ENCODE assay signal across 13 cellular contexts in the genomic region with DNA sequence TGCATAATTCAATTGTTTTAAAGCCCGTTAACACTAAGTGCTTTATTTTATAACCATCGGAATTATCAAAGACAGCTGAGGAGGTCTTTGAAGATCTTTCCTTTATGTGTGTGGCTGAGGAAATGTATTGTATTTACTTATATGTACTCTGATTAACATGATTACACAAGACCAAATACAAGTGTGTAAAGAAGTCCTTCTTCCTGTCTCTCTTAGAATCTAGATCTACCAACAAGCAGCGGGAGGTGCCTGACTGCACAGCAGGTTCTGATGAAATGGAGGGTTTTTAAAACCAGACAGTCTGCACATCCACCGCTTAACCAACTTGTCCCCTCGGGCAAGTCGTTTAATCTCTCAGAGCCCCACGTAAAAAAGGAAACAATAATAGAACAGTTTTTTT.
"Had no signal": no experiment of that assay in that cellular context is flagged by ENCODE, and none has a peak within 500 bp of the region (broad histone marks: within the 10 kb centered on the region; RNA-seq: fewer than 3 reads in every experiment).

No MANE protein-coding gene starts in this region.

- H3K4me3 ChIP-seq: hepatocyte, stomach, thoracic aorta had no signal

- H3K27ac ChIP-seq: hepatocyte, parathyroid adenoma, stomach, thoracic aorta had no signal

- H3K9me3 ChIP-seq: thoracic aorta had no signal

- H3K27me3 ChIP-seq: hepatocyte, stomach had no signal

- H3K36me3 ChIP-seq: stomach, thoracic aorta had no signal

- H3K4me1 ChIP-seq: parathyroid adenoma, stomach had no signal

- DNase-seq: activated CD4-positive, alpha-beta memory T cell treated with anti-CD3 and anti-CD28 coated beads, Interleukin-2, amount 10 ng/mL, durations not matched to agents 7 days and 5 days; activated CD4-positive, CD25-positive, alpha-beta regulatory T cell treated with anti-CD3 and anti-CD28 coated beads, Interleukin-2, amount 50 U/mL, for 72 hours; activated CD8-positive, alpha-beta memory T cell treated with anti-CD3 and anti-CD28 coated beads, Interleukin-2, amount 50 U/mL, for 4 hours; activated naive CD8-positive, alpha-beta T cell treated with anti-CD3 and anti-CD28 coated beads, Interleukin-2, amount 10 ng/mL, durations not matched to agents 7 days and 5 days; activated T-cell treated with anti-CD3 and anti-CD28 coated beads, Interleukin-2, amount 50 U/mL, for 72 hours; anterior cingulate cortex; endodermal cell; kidney; stimulated activated CD4-positive, alpha-beta T cell treated with anti-CD3 and anti-CD28 coated beads, Interleukin-4, amount 100 ng/mL, for 24 hours; stomach had no signal

- FAIRE-seq: kidney had no signal
